In genomic region chr11:128297111-128297651, GRCh38 we compare ENCODE assay signal across 11 cellular contexts.
A peak's percentile ranks its signal among the peaks of the same experiment; 100 is the strongest.
DNase-seq lines count a peak whose midpoint lies in the region; ATAC-seq, FAIRE-seq and TF ChIP-seq lines count a peak whose summit lies in the region.
"Had no signal": no experiment of that assay in that cellular context is flagged by ENCODE, and none has a peak within 500 bp of the region (broad histone marks: within the 10 kb centered on the region; RNA-seq: fewer than 3 reads in every experiment).

No MANE protein-coding gene starts in this region.

- peaks cover 19 to 32% of the 10 kb centered on the region in 2 donors for H3K36me3 Mint-ChIP-seq in CD4-positive, alpha-beta memory T cell

- intact Hi-C loops in CD4-positive, alpha-beta memory T cell (cut with micrococcal nuclease), result no loop called here
- intact Hi-C loops in right cardiac atrium (cut with DNase I), result loop anchor here in 2 of 4 donors (10.0 kb wide), 2 partner anchors 258 to 538 kb away; no protein-coding TSS in a partner anchor

- H3K27ac Mint-ChIP-seq in CD4-positive, alpha-beta memory T cell, result peak overlapping the region; percentile 82 to 100 (median 98)

- WGBS in right cardiac atrium, result 56% methylated on average over 4 of the region's 4 CpGs
- WGBS in suprapubic skin, result 68% methylated on average over 4 of the region's 4 CpGs

- no peak for TF ChIP-seq CTCF in suprapubic skin (IDR thresholded peaks at IDR 0.05)

- peak; percentile 70 for FAIRE-seq in GM19239 (lab: Jason Lieb, UNC)
- FAIRE-seq: bronchial epithelial cell had no signal

- H3K9me3 Mint-ChIP-seq in CD4-positive, alpha-beta memory T cell, result peaks cover 0 to 11% (median 5%) of the 10 kb centered on the region in 8 donors

- no peak for TF ChIP-seq EP300 in suprapubic skin (IDR thresholded peaks at IDR 0.05)

- no peak for DNase-seq in CD4-positive, alpha-beta memory T cell
- DNase-seq in GM19239 (ENCODE audit: insufficient read length, low spot score) (no peak), NCI-H774 (lab: John Stamatoyannopoulos, UW) (peak; percentile 86), right cardiac atrium (peak in 1 of 3 donors; percentile 34), Ammon's horn (ENCODE audit: low spot score) (no peak), suprapubic skin (ENCODE audit: low spot score in 2 of 2) (no peak)
- DNase-seq: EL, MV-4-11 had no signal

- H3K27ac ChIP-seq in CD4-positive, alpha-beta memory T cell (ENCODE audit: low read depth, low read length), result peak overlapping the region; percentile 1
- H3K27ac ChIP-seq in right cardiac atrium (ENCODE audit: low read length), result peak overlapping the region; percentile 6
- no peak overlapping the region for H3K27ac ChIP-seq in suprapubic skin

- H3K4me1 Mint-ChIP-seq in CD4-positive, alpha-beta memory T cell, result peaks cover 76 to 98% (median 86%) of the 10 kb centered on the region in 4 donors

- peak in 1 of 2 donors; percentile 43 for ATAC-seq in right cardiac atrium
- no peak for ATAC-seq in GM21786 (IDR thresholded peaks at IDR 0.05; ENCODE audit: unreplicated experiment)
- no peak for ATAC-seq in HG03039 (IDR thresholded peaks at IDR 0.05; ENCODE audit: unreplicated experiment)

- H3K4me1 ChIP-seq in CD4-positive, alpha-beta memory T cell (ENCODE audit: insufficient read depth, low read length), result peaks cover 100% of the 10 kb centered on the region
- H3K4me1 ChIP-seq in right cardiac atrium (ENCODE audit: control insufficient read depth, insufficient read depth, low read length) (peaks cover 2% of the 10 kb centered on the region), suprapubic skin (peaks cover 19% of the 10 kb centered on the region)

- CTCF ChIA-PET in CD4-positive, alpha-beta memory T cell (lab: Charles Lee; ENCODE audit: partially characterized antibody), result interaction anchor here (1.0 to 7.3 kb wide), 7 partner anchors 26 to 335 kb away, joined by 3 to 76 read pairs (median 4); no protein-coding TSS in a partner anchor

- H3K4me3 Mint-ChIP-seq in CD4-positive, alpha-beta memory T cell, result peak overlapping the region in 6 of 8 donors; percentile 43 to 93 (median 58)

- no peak overlapping the region for H3K4me3 ChIP-seq in CD4-positive, alpha-beta memory T cell (ENCODE audit: low read length in 2 of 2)
- no peak overlapping the region for H3K4me3 ChIP-seq in right cardiac atrium (ENCODE audit: low read length)
- no peak overlapping the region for H3K4me3 ChIP-seq in suprapubic skin

- H3K27me3 Mint-ChIP-seq in CD4-positive, alpha-beta memory T cell, result no peaks in the 10 kb centered on the region

- TF ChIP-seq POLR2A in suprapubic skin (IDR thresholded peaks at IDR 0.05), result no peak

- no peaks in the 10 kb centered on the region for H3K9me3 ChIP-seq in CD4-positive, alpha-beta memory T cell (ENCODE audit: control insufficient read depth in 1 of 2, low read length in 2 of 2)
- H3K9me3 ChIP-seq in right cardiac atrium (ENCODE audit: control insufficient read depth, low read length) (no peaks in the 10 kb centered on the region), suprapubic skin (no peaks in the 10 kb centered on the region)

- POLR2A ChIA-PET in CD4-positive, alpha-beta memory T cell (lab: Charles Lee; ENCODE audit: partially characterized antibody), result interaction anchor here (1.0 to 21.5 kb wide), 13 partner anchors 7 to 460 kb away, joined by 3 to 888 read pairs (median 13); no protein-coding TSS in a partner anchor

- H3K27me3 ChIP-seq in CD4-positive, alpha-beta memory T cell (ENCODE audit: insufficient read depth, low read length), result no peaks in the 10 kb centered on the region
- no peaks in the 10 kb centered on the region for H3K27me3 ChIP-seq in right cardiac atrium (ENCODE audit: control insufficient read depth, insufficient read depth)
- no peaks in the 10 kb centered on the region for H3K27me3 ChIP-seq in suprapubic skin

- no peaks in the 10 kb centered on the region for H3K36me3 ChIP-seq in CD4-positive, alpha-beta memory T cell (ENCODE audit: insufficient read depth, low read length)
- H3K36me3 ChIP-seq in suprapubic skin, result no peaks in the 10 kb centered on the region
